ENCODE assay signal across 12 cellular contexts in the genomic region with DNA sequence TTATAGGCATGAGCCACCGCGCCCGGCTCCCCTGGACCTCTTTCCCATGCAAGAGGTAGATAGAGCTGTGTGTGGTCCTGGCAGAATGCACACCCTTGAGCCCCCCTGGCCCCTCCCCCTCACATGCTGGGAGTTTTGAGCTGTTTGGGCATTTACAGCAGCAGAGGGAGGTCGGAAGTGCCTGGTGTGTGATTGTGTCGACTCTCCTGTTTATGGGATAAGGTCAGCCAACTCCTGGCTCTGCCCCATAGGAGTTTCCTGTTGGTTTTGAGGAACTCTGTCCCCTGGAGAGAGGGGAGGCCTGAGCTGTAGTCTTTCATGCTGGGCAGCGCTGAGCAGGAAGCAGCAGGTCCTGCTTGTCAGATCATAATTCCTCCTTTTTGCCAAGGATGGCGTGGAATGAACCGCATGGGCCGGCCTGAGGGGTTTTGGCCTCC. TPM values are rescaled to one million over a fixed set of nuclear protein-coding genes. Genes with fewer than 3 reads are reported as not detected.
DNase-seq lines count a peak whose midpoint lies in the region; TF ChIP-seq lines count a peak whose summit lies in the region.
"Had no signal": no experiment of that assay in that cellular context is flagged by ENCODE, and none has a peak within 500 bp of the region (broad histone marks: within the 10 kb centered on the region; RNA-seq: fewer than 3 reads in every experiment).

No MANE protein-coding gene starts in this region.

- H3K27ac Mint-ChIP-seq in activated CD4-positive, alpha-beta memory T cell treated with anti-CD3 and anti-CD28 coated beads, Interleukin-2, amount 10 ng/mL, durations not matched to agents 7 days and 5 days: peak overlapping the region; percentile 21
- H3K27ac Mint-ChIP-seq in activated CD4-positive, alpha-beta memory T cell treated with anti-CD3 and anti-CD28 coated beads for 36 hours: no peak overlapping the region
- H3K27ac Mint-ChIP-seq: activated CD4-positive, alpha-beta T cell treated with anti-CD3 and anti-CD28 coated beads, Interleukin-2, amount 10 ng/mL, durations not matched to agents 24 days and 14 days had no signal

- no peak for TF ChIP-seq CTCF in tibial artery (IDR thresholded peaks at IDR 0.05)

- H3K36me3 ChIP-seq in tibial artery: peaks cover 5 to 60% (median 33%) of the 10 kb centered on the region in 3 donors
- H3K36me3 ChIP-seq: ovary had no signal

- peaks cover 10 to 93% (median 81%) of the 10 kb centered on the region in 4 donors for H3K4me1 ChIP-seq in tibial artery

- CTCF ChIA-PET in activated CD4-positive, alpha-beta memory T cell treated with anti-CD3 and anti-CD28 coated beads, Interleukin-2, amount 10 ng/mL, durations not matched to agents 7 days and 5 days (lab: Charles Lee): no interaction called here
- CTCF ChIA-PET in activated CD4-positive, alpha-beta memory T cell treated with anti-CD3 and anti-CD28 coated beads for 36 hours (lab: Charles Lee): no interaction called here

- peaks cover 63% of the 10 kb centered on the region for H3K36me3 Mint-ChIP-seq in activated CD4-positive, alpha-beta memory T cell treated with anti-CD3 and anti-CD28 coated beads, Interleukin-2, amount 10 ng/mL, durations not matched to agents 7 days and 5 days (ENCODE audit: low read depth)
- H3K36me3 Mint-ChIP-seq in activated CD4-positive, alpha-beta memory T cell treated with anti-CD3 and anti-CD28 coated beads for 36 hours: peaks cover 13% of the 10 kb centered on the region

- intact Hi-C loops in activated CD4-positive, alpha-beta memory T cell treated with anti-CD3 and anti-CD28 coated beads for 36 hours (cut with micrococcal nuclease): no loop called here
- intact Hi-C loops in tibial artery (cut with DNase I; ENCODE audit: low total_unique reads): no loop called here

- no peaks in the 10 kb centered on the region for H3K27me3 ChIP-seq in layer of hippocampus (ENCODE audit: control insufficient read depth, insufficient read depth, low read length)
- no peaks in the 10 kb centered on the region for H3K27me3 ChIP-seq in tibial artery
- H3K27me3 ChIP-seq: adrenal gland, ovary had no signal

- H3K4me1 Mint-ChIP-seq in activated CD4-positive, alpha-beta memory T cell treated with anti-CD3 and anti-CD28 coated beads, Interleukin-2, amount 10 ng/mL, durations not matched to agents 7 days and 5 days: peaks cover 77% of the 10 kb centered on the region
- H3K4me1 Mint-ChIP-seq in activated CD4-positive, alpha-beta memory T cell treated with anti-CD3 and anti-CD28 coated beads for 36 hours (ENCODE audit: low read depth): peaks cover 55% of the 10 kb centered on the region

- no peaks in the 10 kb centered on the region for H3K27me3 Mint-ChIP-seq in activated CD4-positive, alpha-beta memory T cell treated with anti-CD3 and anti-CD28 coated beads, Interleukin-2, amount 10 ng/mL, durations not matched to agents 7 days and 5 days
- H3K27me3 Mint-ChIP-seq in activated CD4-positive, alpha-beta memory T cell treated with anti-CD3 and anti-CD28 coated beads for 36 hours: no peaks in the 10 kb centered on the region
- H3K27me3 Mint-ChIP-seq: activated CD4-positive, alpha-beta T cell treated with anti-CD3 and anti-CD28 coated beads, Interleukin-2, amount 10 ng/mL, durations not matched to agents 24 days and 14 days had no signal

- H3K27ac ChIP-seq in caudate nucleus (ENCODE audit: low read depth, low read length) (peak overlapping the region; percentile 53), layer of hippocampus (ENCODE audit: low read depth, low read length) (peak overlapping the region; percentile 62), tibial artery (peak overlapping the region; percentile 55 to 94)

- H3K4me3 Mint-ChIP-seq in activated CD4-positive, alpha-beta memory T cell treated with anti-CD3 and anti-CD28 coated beads, Interleukin-2, amount 10 ng/mL, durations not matched to agents 7 days and 5 days: no peak overlapping the region
- H3K4me3 Mint-ChIP-seq in activated CD4-positive, alpha-beta memory T cell treated with anti-CD3 and anti-CD28 coated beads for 36 hours: no peak overlapping the region
- H3K4me3 Mint-ChIP-seq: activated CD4-positive, alpha-beta T cell treated with anti-CD3 and anti-CD28 coated beads, Interleukin-2, amount 10 ng/mL, durations not matched to agents 24 days and 14 days had no signal

- H3K4me3 ChIP-seq in tibial artery: no peak overlapping the region
- H3K4me3 ChIP-seq: A549, adrenal gland, ovary had no signal

- no peak for DNase-seq in activated CD4-positive, alpha-beta memory T cell treated with anti-CD3 and anti-CD28 coated beads, Interleukin-2, amount 10 ng/mL, durations not matched to agents 7 days and 5 days
- DNase-seq in activated CD4-positive, alpha-beta memory T cell treated with anti-CD3 and anti-CD28 coated beads for 36 hours: no peak
- DNase-seq in caudate nucleus (lab: John Stamatoyannopoulos, UW): no peak
- no peak for DNase-seq in tibial artery
- no peak for DNase-seq in putamen (ENCODE audit: low spot score)
- DNase-seq in NCI-H1417 (lab: John Stamatoyannopoulos, UW): no peak
- DNase-seq in effector CD4-positive, alpha-beta T cell: no peak
- DNase-seq: activated CD4-positive, alpha-beta T cell treated with anti-CD3 and anti-CD28 coated beads, Interleukin-2, amount 10 ng/mL, durations not matched to agents 24 days and 14 days had no signal

- POLR2A ChIA-PET in activated CD4-positive, alpha-beta memory T cell treated with anti-CD3 and anti-CD28 coated beads, Interleukin-2, amount 10 ng/mL, durations not matched to agents 7 days and 5 days (lab: Charles Lee): interaction anchor here (2.2 kb wide), 1 partner anchor 11 kb away, joined by 8 read pairs; no protein-coding TSS in a partner anchor
- POLR2A ChIA-PET in activated CD4-positive, alpha-beta memory T cell treated with anti-CD3 and anti-CD28 coated beads for 36 hours (lab: Charles Lee): no interaction called here

- H3K9me3 ChIP-seq in tibial artery: no peaks in the 10 kb centered on the region
- H3K9me3 ChIP-seq: A549, adrenal gland, ovary had no signal

- H3K9me3 Mint-ChIP-seq in activated CD4-positive, alpha-beta memory T cell treated with anti-CD3 and anti-CD28 coated beads, Interleukin-2, amount 10 ng/mL, durations not matched to agents 7 days and 5 days: no peaks in the 10 kb centered on the region
- H3K9me3 Mint-ChIP-seq in activated CD4-positive, alpha-beta memory T cell treated with anti-CD3 and anti-CD28 coated beads for 36 hours: no peaks in the 10 kb centered on the region
- H3K9me3 Mint-ChIP-seq: activated CD4-positive, alpha-beta T cell treated with anti-CD3 and anti-CD28 coated beads, Interleukin-2, amount 10 ng/mL, durations not matched to agents 24 days and 14 days had no signal

RNA-seq across cellular contexts. Expression of a gene that starts 6.0 kb away (rescaled TPM):
- 10 to 100 TPM; 37.1 to 38.1 TPM for total RNA-seq in activated CD4-positive, alpha-beta memory T cell treated with anti-CD3 and anti-CD28 coated beads, Interleukin-2, amount 10 ng/mL, durations not matched to agents 7 days and 5 days
- 10 to 100 TPM; 18.0 to 18.7 TPM for total RNA-seq in activated CD4-positive, alpha-beta memory T cell treated with anti-CD3 and anti-CD28 coated beads for 36 hours

RNA-seq across cellular contexts. Expression of a gene that starts 6.2 kb away (rescaled TPM):
- total RNA-seq in activated CD4-positive, alpha-beta memory T cell treated with anti-CD3 and anti-CD28 coated beads, Interleukin-2, amount 10 ng/mL, durations not matched to agents 7 days and 5 days: 10 to 100 TPM; 12.7 to 14.8 TPM
- 10 to 100 TPM; 15.9 to 18.1 TPM for total RNA-seq in activated CD4-positive, alpha-beta memory T cell treated with anti-CD3 and anti-CD28 coated beads for 36 hours

RNA-seq across cellular contexts. Expression of a gene that starts 32.9 kb away (rescaled TPM):
- 1 to 10 TPM; 1.1 to 1.4 TPM for total RNA-seq in activated CD4-positive, alpha-beta memory T cell treated with anti-CD3 and anti-CD28 coated beads, Interleukin-2, amount 10 ng/mL, durations not matched to agents 7 days and 5 days
- under 1 TPM; 0.34 to 0.88 TPM for total RNA-seq in activated CD4-positive, alpha-beta memory T cell treated with anti-CD3 and anti-CD28 coated beads for 36 hours

RNA-seq across cellular contexts. Expression of a gene that starts 58.3 kb away (rescaled TPM):
- 10 to 100 TPM; 54.3 to 59.2 TPM for total RNA-seq in activated CD4-positive, alpha-beta memory T cell treated with anti-CD3 and anti-CD28 coated beads, Interleukin-2, amount 10 ng/mL, durations not matched to agents 7 days and 5 days
- total RNA-seq in activated CD4-positive, alpha-beta memory T cell treated with anti-CD3 and anti-CD28 coated beads for 36 hours: 10 to 100 TPM; 89.2 to 94.2 TPM

RNA-seq across cellular contexts. Expression of a gene that starts 59.5 kb away (rescaled TPM):
- total RNA-seq in activated CD4-positive, alpha-beta memory T cell treated with anti-CD3 and anti-CD28 coated beads, Interleukin-2, amount 10 ng/mL, durations not matched to agents 7 days and 5 days: 1 to 10 TPM; 7.0 TPM
- 1 to 10 TPM; 5.7 to 6.7 TPM for total RNA-seq in activated CD4-positive, alpha-beta memory T cell treated with anti-CD3 and anti-CD28 coated beads for 36 hours
